Comparison of ENCODE assay signal across 1 cellular context in genomic region chr22:22556578-22556977, GRCh38.
TF ChIP-seq lines count a peak whose summit lies in the region.

No MANE protein-coding gene starts in this region.

TF ChIP-seq in SK-N-SH, 30 proteins besides CTCF, POLR2A, EP300 and RAD21 (continued from another document):
- no peak for TF ChIP-seq ZBTB33 (IDR thresholded peaks at IDR 0.05; ENCODE audit: borderline replicate concordance, low read depth)
- TF ChIP-seq MXI1 (IDR thresholded peaks at IDR 0.05; ENCODE audit: low read depth, low read length), result no peak
- no peak for TF ChIP-seq ELF1 (IDR thresholded peaks at IDR 0.05)
- no peak for TF ChIP-seq MEF2A (IDR thresholded peaks at IDR 0.05; ENCODE audit: borderline replicate concordance, low read depth)
- TF ChIP-seq GATA2 (CRISPR knock-in tag; IDR thresholded peaks at IDR 0.05), result no peak
- TF ChIP-seq EZH2phosphoT487 (IDR thresholded peaks at IDR 0.05; ENCODE audit: borderline replicate concordance, low read depth), result no peak
- TF ChIP-seq, protein P1, sequence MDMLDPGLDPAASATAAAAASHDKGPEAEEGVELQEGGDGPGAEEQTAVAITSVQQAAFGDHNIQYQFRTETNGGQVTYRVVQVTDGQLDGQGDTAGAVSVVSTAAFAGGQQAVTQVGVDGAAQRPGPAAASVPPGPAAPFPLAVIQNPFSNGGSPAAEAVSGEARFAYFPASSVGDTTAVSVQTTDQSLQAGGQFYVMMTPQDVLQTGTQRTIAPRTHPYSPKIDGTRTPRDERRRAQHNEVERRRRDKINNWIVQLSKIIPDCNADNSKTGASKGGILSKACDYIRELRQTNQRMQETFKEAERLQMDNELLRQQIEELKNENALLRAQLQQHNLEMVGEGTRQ (IDR thresholded peaks at IDR 0.05; ENCODE audit: borderline replicate concordance, low read depth, low read length), result no peak
- no peak for TF ChIP-seq TAF1 (IDR thresholded peaks at IDR 0.05; ENCODE audit: borderline replicate concordance, low read depth, low read length)
- TF ChIP-seq, protein P2, sequence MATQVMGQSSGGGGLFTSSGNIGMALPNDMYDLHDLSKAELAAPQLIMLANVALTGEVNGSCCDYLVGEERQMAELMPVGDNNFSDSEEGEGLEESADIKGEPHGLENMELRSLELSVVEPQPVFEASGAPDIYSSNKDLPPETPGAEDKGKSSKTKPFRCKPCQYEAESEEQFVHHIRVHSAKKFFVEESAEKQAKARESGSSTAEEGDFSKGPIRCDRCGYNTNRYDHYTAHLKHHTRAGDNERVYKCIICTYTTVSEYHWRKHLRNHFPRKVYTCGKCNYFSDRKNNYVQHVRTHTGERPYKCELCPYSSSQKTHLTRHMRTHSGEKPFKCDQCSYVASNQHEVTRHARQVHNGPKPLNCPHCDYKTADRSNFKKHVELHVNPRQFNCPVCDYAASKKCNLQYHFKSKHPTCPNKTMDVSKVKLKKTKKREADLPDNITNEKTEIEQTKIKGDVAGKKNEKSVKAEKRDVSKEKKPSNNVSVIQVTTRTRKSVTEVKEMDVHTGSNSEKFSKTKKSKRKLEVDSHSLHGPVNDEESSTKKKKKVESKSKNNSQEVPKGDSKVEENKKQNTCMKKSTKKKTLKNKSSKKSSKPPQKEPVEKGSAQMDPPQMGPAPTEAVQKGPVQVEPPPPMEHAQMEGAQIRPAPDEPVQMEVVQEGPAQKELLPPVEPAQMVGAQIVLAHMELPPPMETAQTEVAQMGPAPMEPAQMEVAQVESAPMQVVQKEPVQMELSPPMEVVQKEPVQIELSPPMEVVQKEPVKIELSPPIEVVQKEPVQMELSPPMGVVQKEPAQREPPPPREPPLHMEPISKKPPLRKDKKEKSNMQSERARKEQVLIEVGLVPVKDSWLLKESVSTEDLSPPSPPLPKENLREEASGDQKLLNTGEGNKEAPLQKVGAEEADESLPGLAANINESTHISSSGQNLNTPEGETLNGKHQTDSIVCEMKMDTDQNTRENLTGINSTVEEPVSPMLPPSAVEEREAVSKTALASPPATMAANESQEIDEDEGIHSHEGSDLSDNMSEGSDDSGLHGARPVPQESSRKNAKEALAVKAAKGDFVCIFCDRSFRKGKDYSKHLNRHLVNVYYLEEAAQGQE (IDR thresholded peaks at IDR 0.05; ENCODE audit: low read depth, low read length), result no peak
- no peak for TF ChIP-seq CHD2 (IDR thresholded peaks at IDR 0.05; ENCODE audit: low read length, partially characterized antibody)
